Comparison of ENCODE assay signal across 9 cellular contexts in genomic region chr4:102564399-102564921, GRCh38.
DNase-seq lines count a peak whose midpoint lies in the region; ATAC-seq and TF ChIP-seq lines count a peak whose summit lies in the region.
"Had no signal": no experiment of that assay in that cellular context is flagged by ENCODE, and none has a peak within 500 bp of the region (broad histone marks: within the 10 kb centered on the region; RNA-seq: fewer than 3 reads in every experiment).

No MANE protein-coding gene starts in this region.

- H3K36me3 ChIP-seq in HEK293 (ENCODE audit: control insufficient read depth in 2 of 2, insufficient read depth in 1 of 2, low read length in 2 of 2): no peaks in the 10 kb centered on the region
- peaks cover 0 to 1% of the 10 kb centered on the region in 2 donors for H3K36me3 ChIP-seq in aorta (ENCODE audit: control insufficient read depth in 1 of 2, insufficient read depth in 2 of 2, low read length in 1 of 2)

- POLR2A ChIA-PET in HEK293 (lab: Yijun Ruan, JAX): no interaction called here

- WGBS in aorta, 2 donors: 86 to 89% methylated on average over 4 of the region's 4 CpGs

- no peak for TF ChIP-seq POLR2A in NB4 (IDR thresholded peaks at IDR 0.05; ENCODE audit: extremely low read depth, insufficient read length)

- H3K9me3 ChIP-seq in HEK293 (ENCODE audit: control insufficient read depth, insufficient read depth, low read depth, low read length) (no peaks in the 10 kb centered on the region), aorta (ENCODE audit: control insufficient read depth, low read length) (no peaks in the 10 kb centered on the region)

- ATAC-seq in GM18517 (IDR thresholded peaks at IDR 0.05; ENCODE audit: unreplicated experiment): peak; percentile 79
- ATAC-seq in foreskin keratinocyte: peak; percentile 89
- no peak for ATAC-seq in aorta (ENCODE audit: low FRiP score)

- peaks cover 2% of the 10 kb centered on the region for H3K4me1 Mint-ChIP-seq in progenitor cell of endocrine pancreas (ENCODE audit: low read depth)
- H3K4me1 Mint-ChIP-seq: nephron had no signal

- H3K27me3 Mint-ChIP-seq in progenitor cell of endocrine pancreas: no peaks in the 10 kb centered on the region

- CTCF ChIA-PET in HEK293 (lab: Yijun Ruan, JAX): no interaction called here

- no peaks in the 10 kb centered on the region for H3K9me3 Mint-ChIP-seq in progenitor cell of endocrine pancreas (ENCODE audit: low read depth)

- no peak overlapping the region for H3K4me3 ChIP-seq in HEK293 (ENCODE audit: low read depth, low read length)
- H3K4me3 ChIP-seq in NB4 (ENCODE audit: low read depth, low read length): no peak overlapping the region
- H3K4me3 ChIP-seq in aorta (ENCODE audit: low read length in 2 of 2): no peak overlapping the region

- peaks cover 3% of the 10 kb centered on the region for H3K36me3 Mint-ChIP-seq in progenitor cell of endocrine pancreas (ENCODE audit: insufficient read depth)

- DNase-seq in NB4 (ENCODE audit: low read depth) (peak; percentile 77), foreskin keratinocyte (peak; percentile 47 to 77), progenitor cell of endocrine pancreas (ENCODE audit: low spot score, unreplicated experiment) (no peak), dermis blood vessel endothelial cell (no peak), aorta (no peak), NCI-H82 (lab: John Stamatoyannopoulos, UW) (no peak)

- TF ChIP-seq CTCF in HEK293 (tag by site-specific recombination; IDR thresholded peaks at IDR 0.05) (no peak), NB4 (IDR thresholded peaks at IDR 0.05; ENCODE audit: low read depth, low read length) (no peak), foreskin keratinocyte (conservative IDR thresholded peaks at IDR 0.05) (no peak), progenitor cell of endocrine pancreas (IDR thresholded peaks at IDR 0.05; ENCODE audit: unreplicated experiment) (no peak)

- H3K27ac Mint-ChIP-seq in progenitor cell of endocrine pancreas: no peak overlapping the region
- H3K27ac Mint-ChIP-seq: nephron had no signal

- H3K27ac ChIP-seq in HEK293 (ENCODE audit: extremely low read depth, low read depth, low read length): no peak overlapping the region
- peak overlapping the region; percentile 72 for H3K27ac ChIP-seq in foreskin keratinocyte
- no peak overlapping the region for H3K27ac ChIP-seq in aorta (ENCODE audit: low read depth in 1 of 2, low read length in 2 of 2)

- no peak overlapping the region for H3K4me3 Mint-ChIP-seq in progenitor cell of endocrine pancreas (ENCODE audit: low read depth)
- H3K4me3 Mint-ChIP-seq: nephron had no signal

- no peaks in the 10 kb centered on the region for H3K27me3 ChIP-seq in foreskin keratinocyte
- no peaks in the 10 kb centered on the region for H3K27me3 ChIP-seq in aorta (ENCODE audit: control insufficient read depth in 1 of 2, insufficient read depth in 2 of 2, low read length in 1 of 2)

- intact Hi-C loops in aorta (cut with DNase I): no loop called here

- H3K4me1 ChIP-seq in HEK293 (ENCODE audit: control insufficient read depth, insufficient read depth, low read length) (no peaks in the 10 kb centered on the region), foreskin keratinocyte (peaks cover 11% of the 10 kb centered on the region), aorta (ENCODE audit: control insufficient read depth in 1 of 2, insufficient read depth in 2 of 2, low read length in 2 of 2) (peaks cover 0 to 4% of the 10 kb centered on the region in 2 donors)

TF ChIP-seq in HEK293, 187 proteins besides CTCF, POLR2A, EP300 and RAD21:
- TF ChIP-seq SP7 (tag by site-specific recombination; IDR thresholded peaks at IDR 0.05): peak; percentile 74
- TF ChIP-seq ZNF211 (tag by site-specific recombination; IDR thresholded peaks at IDR 0.05; ENCODE audit: low read depth): no peak
- TF ChIP-seq ZNF571 (tag by site-specific recombination; IDR thresholded peaks at IDR 0.05): no peak

Comparison
In these comparisons a context has a peak if more than half of its experiments do, and no peak if none do; other contexts are left out.
1. DNase-seq: peak in NB4 (single experiment) and foreskin keratinocyte (2 of 2); none in progenitor cell of endocrine pancreas (single experiment), dermis blood vessel endothelial cell (single experiment), aorta (0 of 2) and NCI-H82 (single experiment).